In the genomic region with DNA sequence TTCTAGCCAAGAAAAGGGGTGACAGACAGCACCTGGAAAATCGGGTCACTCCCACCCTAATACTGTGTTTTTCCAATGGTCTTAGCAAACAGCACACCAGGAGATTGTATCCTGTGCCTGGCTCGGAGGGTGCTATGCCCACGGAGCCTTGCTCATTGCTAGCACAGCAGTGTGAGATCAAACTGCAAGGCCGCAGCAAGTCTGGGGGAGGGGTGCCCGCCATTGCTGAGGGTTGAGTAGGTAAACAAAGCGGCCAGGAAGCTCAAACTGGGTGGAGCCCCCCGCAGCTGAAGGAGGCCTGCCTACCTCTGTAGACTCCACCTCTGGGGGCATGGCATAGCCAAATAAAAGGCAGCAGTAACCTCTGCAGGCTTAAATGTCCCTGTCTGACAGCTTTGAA, we compare ENCODE assay signal across 7 cellular contexts. TPM values are rescaled to one million over a fixed set of nuclear protein-coding genes. Genes with fewer than 3 reads are reported as not detected.
"Had no signal": no experiment of that assay in that cellular context is flagged by ENCODE, and none has a peak within 500 bp of the region (broad histone marks: within the 10 kb centered on the region; RNA-seq: fewer than 3 reads in every experiment).

No MANE protein-coding gene starts in this region.

RNA-seq across cellular contexts. Expression of a gene that starts 35.7 kb away (rescaled TPM):
- total RNA-seq: GM23248, GM23338, H1, H4, H7, H9, HFFc6 had no signal

RNA-seq across cellular contexts. Expression of a gene that starts 47.0 kb away (rescaled TPM):
- total RNA-seq: GM23248 had no signal
